13 cellular contexts compared by ENCODE assay signal in the genomic region with DNA sequence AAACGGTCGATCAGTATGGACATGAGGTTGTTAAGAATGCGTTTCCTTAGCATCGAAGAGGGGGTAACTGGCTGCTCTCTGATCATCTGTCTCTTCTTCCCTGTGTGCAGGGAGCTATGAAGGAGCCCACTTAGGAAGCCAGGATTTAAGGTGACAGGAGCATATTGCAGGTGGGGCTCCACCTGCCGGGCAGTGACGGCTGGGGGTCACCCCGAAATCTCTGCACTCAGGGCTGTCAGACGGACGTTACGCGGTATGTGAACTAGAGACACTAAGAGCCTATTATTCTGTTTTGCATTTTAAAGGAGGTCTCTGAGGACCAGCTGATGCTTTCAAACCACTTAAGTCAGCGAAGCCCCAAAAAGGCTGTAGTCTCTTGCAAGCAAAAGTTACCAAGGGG.
A peak's percentile ranks its signal among the peaks of the same experiment; 100 is the strongest.
DNase-seq lines count a peak whose midpoint lies in the region; ATAC-seq and TF ChIP-seq lines count a peak whose summit lies in the region.
"Had no signal": no experiment of that assay in that cellular context is flagged by ENCODE, and none has a peak within 500 bp of the region (broad histone marks: within the 10 kb centered on the region; RNA-seq: fewer than 3 reads in every experiment).

No MANE protein-coding gene starts in this region.

- H2AFZ ChIP-seq in osteoblast (ENCODE audit: low read length): no peak overlapping the region
- H2AFZ ChIP-seq: hepatocyte had no signal

- H3K36me3 ChIP-seq in osteoblast (ENCODE audit: insufficient read depth, low read length): no peaks in the 10 kb centered on the region

- ATAC-seq in T-helper 17 cell (no peak), HG02884 (IDR thresholded peaks at IDR 0.05; ENCODE audit: unreplicated experiment) (no peak)
- ATAC-seq: HCT116 had no signal

- peak; percentile 20 for TF ChIP-seq CTCF in GM12864 (IDR thresholded peaks at IDR 0.05; ENCODE audit: low read depth, low read length, missing control alignments)
- no peak for TF ChIP-seq CTCF in GM20000 (IDR thresholded peaks at IDR 0.05; ENCODE audit: extremely low read depth, missing control alignments)
- TF ChIP-seq CTCF in osteoblast (IDR thresholded peaks at IDR 0.05; ENCODE audit: extremely low read depth, low read depth, low read length): no peak

- no peaks in the 10 kb centered on the region for H3K36me3 Mint-ChIP-seq in T-helper 17 cell (ENCODE audit: low read depth)

- H3K27me3 Mint-ChIP-seq in T-helper 17 cell: no peaks in the 10 kb centered on the region

- peaks cover 70% of the 10 kb centered on the region for H3K4me1 ChIP-seq in mononuclear cell (ENCODE audit: insufficient read depth, low read length)
- H3K4me1 ChIP-seq in osteoblast (ENCODE audit: insufficient read depth, low read length): no peaks in the 10 kb centered on the region

- peak overlapping the region; percentile 86 for H3K4me3 Mint-ChIP-seq in T-helper 17 cell

- no peaks in the 10 kb centered on the region for H4K20me1 ChIP-seq in osteoblast (ENCODE audit: insufficient read depth, low read length)

- H3K27me3 ChIP-seq in mononuclear cell (ENCODE audit: insufficient read depth, low read length) (peaks cover 6% of the 10 kb centered on the region), osteoblast (ENCODE audit: insufficient read depth, low read length) (no peaks in the 10 kb centered on the region)
- H3K27me3 ChIP-seq: hepatocyte had no signal

- H3K9me3 ChIP-seq in T-helper 17 cell (ENCODE audit: control insufficient read depth, low read length, poor library complexity, severe bottlenecking): no peaks in the 10 kb centered on the region
- no peaks in the 10 kb centered on the region for H3K9me3 ChIP-seq in mononuclear cell (ENCODE audit: low read depth, low read length)
- no peaks in the 10 kb centered on the region for H3K9me3 ChIP-seq in osteoblast (ENCODE audit: low read depth, low read length)

- peaks cover 55% of the 10 kb centered on the region for H3K4me1 Mint-ChIP-seq in T-helper 17 cell

- H3K79me2 ChIP-seq in osteoblast (ENCODE audit: insufficient read depth, low read length): no peaks in the 10 kb centered on the region
- H3K79me2 ChIP-seq: hepatocyte had no signal

- peak overlapping the region; percentile 94 for H3K27ac Mint-ChIP-seq in T-helper 17 cell

- DNase-seq in GM12864 (ENCODE audit: low read depth) (no peak), GM20000 (ENCODE audit: low spot score) (peak; percentile 51), T-helper 17 cell (no peak), SIG-M5 treated with dmso at 0.1 percent for 504 hours (lab: John Stamatoyannopoulos, UW; ENCODE audit: unreplicated experiment) (no peak), SW480 (ENCODE audit: low spot score) (no peak), osteoblast (ENCODE audit: insufficient read length, low spot score, missing footprints) (no peak)
- DNase-seq: activated CD4-positive, alpha-beta T cell treated with anti-CD3 and anti-CD28 coated beads, Interleukin-2, amount 50 U/mL, for 1 hour; KBM-7; occipital lobe had no signal

- no peak overlapping the region for H3K27ac ChIP-seq in osteoblast (ENCODE audit: low read depth, low read length)
- H3K27ac ChIP-seq: hepatocyte had no signal

- H3K4me3 ChIP-seq in GM12864 (ENCODE audit: low read depth, low read length) (peak overlapping the region; percentile 41), mononuclear cell (ENCODE audit: low read length) (peak overlapping the region; percentile 15), osteoblast (ENCODE audit: insufficient read depth, low read length) (no peak overlapping the region)
- H3K4me3 ChIP-seq: hepatocyte had no signal

- no peak overlapping the region for H3K4me2 ChIP-seq in osteoblast (ENCODE audit: insufficient read depth, low read length)
